In the genomic region with DNA sequence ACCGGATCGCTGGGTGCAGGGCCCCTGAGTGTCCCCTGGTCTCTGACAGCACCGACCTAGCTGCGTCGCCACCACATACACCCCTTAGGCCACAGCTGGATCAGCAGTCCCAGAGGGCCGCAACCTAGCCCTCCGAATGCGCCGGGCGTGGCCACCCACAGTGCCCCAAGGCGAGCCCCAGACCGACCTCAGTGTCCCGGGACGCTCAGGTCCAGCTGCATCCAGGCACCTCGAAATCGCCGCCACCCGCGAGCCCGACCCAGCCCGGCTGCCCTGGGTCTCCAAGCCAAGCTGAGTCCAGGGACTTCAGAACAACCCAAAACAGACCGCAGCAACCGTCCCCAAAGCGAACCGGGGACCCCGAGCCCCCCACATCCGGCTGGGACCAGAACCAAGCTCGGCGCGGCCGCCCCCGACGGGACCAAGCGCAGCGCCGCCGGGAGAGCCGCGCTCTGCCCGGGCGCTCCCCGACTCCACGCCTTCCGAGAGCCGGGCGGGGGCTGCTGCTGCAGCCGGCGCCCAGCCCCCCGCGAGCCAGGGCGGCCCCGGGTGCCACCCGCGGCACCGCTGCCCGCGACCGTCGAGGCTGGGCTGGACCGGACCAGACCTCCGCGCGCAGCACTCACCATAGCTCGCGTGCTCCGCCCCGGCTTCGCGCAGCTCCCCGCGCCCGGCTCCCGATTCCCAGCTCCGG, we compare ENCODE assay signal across 8 cellular contexts. TPM values are rescaled to one million over a fixed set of nuclear protein-coding genes. Genes with fewer than 3 reads are reported as not detected.
A peak's percentile ranks its signal among the peaks of the same experiment; 100 is the strongest.
DNase-seq lines count a peak whose midpoint lies in the region; ATAC-seq and TF ChIP-seq lines count a peak whose summit lies in the region.

No MANE protein-coding gene starts in this region.

- H3K4me3 ChIP-seq in PC-9 (peak overlapping the region; percentile 68), endodermal cell (ENCODE audit: low read length) (peak overlapping the region; percentile 93)

- H3K36me3 ChIP-seq in PC-9 (ENCODE audit: low read depth) (no peaks in the 10 kb centered on the region), endodermal cell (ENCODE audit: control insufficient read depth, insufficient read depth, low read length) (no peaks in the 10 kb centered on the region)

- intact Hi-C loops in PC-9 (cut with micrococcal nuclease; ENCODE audit: unreplicated experiment), result no loop called here

- DNase-seq in ELF-1 (ENCODE audit: low read depth, low spot score) (peak; percentile 48), PC-9 (no peak), endodermal cell (peak; percentile 71), neural crest cell (ENCODE audit: low read depth, low spot score) (no peak), NCI-H2029 treated with DMSO at 0.1 percent for 48 hours (lab: John Stamatoyannopoulos, UW) (no peak), amniotic stem cell (lab: John Stamatoyannopoulos, UW) (no peak), NCI-H2227 treated with DMSO at 0.1 percent for 48 hours (lab: John Stamatoyannopoulos, UW) (no peak)

- H3K9ac ChIP-seq in endodermal cell (ENCODE audit: extremely low read depth, low read length, poor library complexity, severe bottlenecking), result peak overlapping the region; percentile 44

- CTCF ChIA-PET in PC-9 (lab: Charles Lee), result interaction anchor here (0.6 kb wide), 1 partner anchor 10 kb away, joined by 6 read pairs; no protein-coding TSS in a partner anchor

- TF ChIP-seq CTCF in PC-9 (conservative IDR thresholded peaks at IDR 0.05), result no peak
- TF ChIP-seq CTCF in endodermal cell (conservative IDR thresholded peaks at IDR 0.05), result no peak
- no peak for TF ChIP-seq CTCF in neural crest cell (conservative IDR thresholded peaks at IDR 0.05)

- H3K27ac Mint-ChIP-seq in endodermal cell (peak overlapping the region; percentile 61), neural crest cell (ENCODE audit: unreplicated experiment) (no peak overlapping the region)

- 0 to 1% methylated on average over 23 to 74 of the region's 74 CpGs for WGBS in endodermal cell (ENCODE audit: insufficient coverage in 1 of 2, insufficient read length in 1 of 2), 2 experiments

- no peaks in the 10 kb centered on the region for H3K36me3 Mint-ChIP-seq in endodermal cell (ENCODE audit: low read depth)
- no peaks in the 10 kb centered on the region for H3K36me3 Mint-ChIP-seq in neural crest cell (ENCODE audit: low read depth)

- H3K4me1 Mint-ChIP-seq in endodermal cell (peaks cover 29% of the 10 kb centered on the region), neural crest cell (peaks cover 35% of the 10 kb centered on the region)

- H3K27me3 Mint-ChIP-seq in endodermal cell (ENCODE audit: insufficient read depth), result peaks cover 14% of the 10 kb centered on the region
- peaks cover 3% of the 10 kb centered on the region for H3K27me3 Mint-ChIP-seq in neural crest cell (ENCODE audit: low read depth)

- H3K4me1 ChIP-seq in PC-9 (replicated peaks; ENCODE audit: insufficient read depth), result peaks cover 23% of the 10 kb centered on the region
- H3K4me1 ChIP-seq in endodermal cell (ENCODE audit: control insufficient read depth, insufficient read depth, low read length), result peaks cover 30% of the 10 kb centered on the region

- 0 out of 2 replicates have a peak, but pooled peaks cover 3% of the 10 kb centered on the region for H4K20me1 ChIP-seq in PC-9 (ENCODE audit: insufficient read depth)

- no peaks in the 10 kb centered on the region for H3K9me2 ChIP-seq in PC-9 (ENCODE audit: insufficient read depth)

- BruUV-seq in PC-9 (replicated peaks; lab: Mats Ljungman, UMichigan), result no TSS peak

- ATAC-seq in GM21717 (IDR thresholded peaks at IDR 0.05; ENCODE audit: unreplicated experiment), result peak; percentile 30

- no peak overlapping the region for H2AFZ ChIP-seq in PC-9

- H3K27ac ChIP-seq in PC-9, result no peak overlapping the region
- no peak overlapping the region for H3K27ac ChIP-seq in endodermal cell (ENCODE audit: low read depth, low read length)

- H3K4me3 Mint-ChIP-seq in endodermal cell (no peak overlapping the region), neural crest cell (peak overlapping the region; percentile 91)

- peaks cover 51% of the 10 kb centered on the region for H3K79me2 ChIP-seq in PC-9 (ENCODE audit: low read depth)

- peak overlapping the region; percentile 81 for H3K4me2 ChIP-seq in PC-9

- no peaks in the 10 kb centered on the region for H3K27me3 ChIP-seq in PC-9 (ENCODE audit: insufficient read depth, low read depth)
- H3K27me3 ChIP-seq in endodermal cell (ENCODE audit: control insufficient read depth, insufficient read depth, low read length, poor library complexity, severe bottlenecking), result no peaks in the 10 kb centered on the region

- H3K9me3 ChIP-seq in PC-9 (ENCODE audit: insufficient read depth, low read depth), result no peaks in the 10 kb centered on the region
- H3K9me3 ChIP-seq in endodermal cell (ENCODE audit: control insufficient read depth, low read length), result no peaks in the 10 kb centered on the region

- POLR2A ChIA-PET in PC-9 (lab: Charles Lee; ENCODE audit: unreplicated experiment), result interaction anchor here (0.6 kb wide), 2 partner anchors 20 to 42 kb away, joined by 4 to 6 read pairs; no protein-coding TSS in a partner anchor

- no peaks in the 10 kb centered on the region for H3F3A ChIP-seq in PC-9 (ENCODE audit: insufficient read depth, low read depth)

- H3K9me3 Mint-ChIP-seq in endodermal cell, result no peaks in the 10 kb centered on the region
- no peaks in the 10 kb centered on the region for H3K9me3 Mint-ChIP-seq in neural crest cell

RNA-seq across cellular contexts. Expression of gene ECE1, which starts 54.6 kb away (rescaled TPM):
- total RNA-seq in PC-9 (2021), result 80.8 and 82.1 TPM in 2 replicates
- total RNA-seq in endodermal cell, result 10 to 100 TPM; 47.8 to 57.9 TPM
- 38.8 TPM for polyA plus RNA-seq in endodermal cell (2013, experiment 1 of 2)
- polyA plus RNA-seq in endodermal cell (2013, experiment 2 of 2), result 42.8 TPM
- 38.3 and 40.3 TPM in 2 replicates for total RNA-seq in neural crest cell

Comparison
In these comparisons a context has a peak if more than half of its experiments do, and no peak if none do; other contexts are left out.
1. DNase-seq: peak in ELF-1 (single experiment) and endodermal cell (single experiment); none in PC-9 (0 of 2), neural crest cell (single experiment), NCI-H2029 treated with DMSO at 0.1 percent for 48 hours (single experiment), amniotic stem cell (single experiment) and NCI-H2227 treated with DMSO at 0.1 percent for 48 hours (single experiment).